In the genomic region with DNA sequence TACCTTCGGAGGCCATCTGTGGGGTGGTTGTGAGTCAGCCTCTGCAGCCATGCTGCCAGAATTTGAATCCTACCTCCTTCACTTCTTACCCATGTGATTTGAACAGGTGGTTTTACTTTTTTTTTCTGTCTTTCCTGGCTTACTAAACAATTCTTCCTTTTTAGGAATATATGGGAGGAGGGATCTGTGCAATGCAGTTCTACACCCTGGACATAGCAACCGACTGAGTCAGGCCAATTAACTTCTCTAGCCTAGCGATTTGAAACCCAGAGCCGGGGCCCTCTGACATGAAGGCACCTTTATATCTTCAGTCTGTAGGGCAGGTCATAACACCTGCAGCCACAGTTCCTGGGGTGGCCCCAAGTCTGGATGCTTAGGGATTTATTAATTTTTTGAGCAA, we compare ENCODE assay signal across 17 cellular contexts.
DNase-seq lines count a peak whose midpoint lies in the region; ATAC-seq and TF ChIP-seq lines count a peak whose summit lies in the region.
"Had no signal": no experiment of that assay in that cellular context is flagged by ENCODE, and none has a peak within 500 bp of the region (broad histone marks: within the 10 kb centered on the region; RNA-seq: fewer than 3 reads in every experiment).

No MANE protein-coding gene starts in this region.

- no peak overlapping the region for H3K4me2 ChIP-seq in neuronal stem cell (ENCODE audit: insufficient read depth, low read length, poor library complexity, severe bottlenecking)
- H3K4me2 ChIP-seq: KMS-11 had no signal

- no peak overlapping the region for H3K4me3 ChIP-seq in RWPE2 (ENCODE audit: severe bottlenecking)
- no peak overlapping the region for H3K4me3 ChIP-seq in kidney epithelial cell (ENCODE audit: low read depth, low read length)
- H3K4me3 ChIP-seq in neuronal stem cell (ENCODE audit: low read length in 2 of 2) = no peak overlapping the region
- H3K4me3 ChIP-seq: SJSA1 had no signal

- no peak overlapping the region for H3K18ac ChIP-seq in neuronal stem cell (ENCODE audit: low read length)

- TF ChIP-seq CTCF in RWPE2 (IDR thresholded peaks at IDR 0.05; ENCODE audit: poor library complexity, severe bottlenecking) (no peak), kidney epithelial cell (IDR thresholded peaks at IDR 0.05; ENCODE audit: insufficient read depth, low read length, poor library complexity, severe bottlenecking) (no peak)

- H2BK12ac ChIP-seq in neuronal stem cell (ENCODE audit: low read length) = no peak overlapping the region

- H3K4me1 ChIP-seq in RWPE2 (ENCODE audit: insufficient read depth, poor library complexity, severe bottlenecking) = no peaks in the 10 kb centered on the region
- H3K4me1 ChIP-seq in neuronal stem cell (ENCODE audit: control insufficient read depth in 2 of 2, insufficient read depth in 1 of 2, low read depth in 1 of 2, low read length in 2 of 2) = peaks cover 4 to 5% of the 10 kb centered on the region in 2 donors

- H3K27ac ChIP-seq in RWPE2 (ENCODE audit: poor library complexity, severe bottlenecking) (no peak overlapping the region), neuronal stem cell (replicated peaks; ENCODE audit: low read length) (no peak overlapping the region)
- H3K27ac ChIP-seq: KMS-11, RWPE1, SJSA1 had no signal

- H3K36me3 ChIP-seq in RWPE2 (ENCODE audit: low read depth) (no peaks in the 10 kb centered on the region), kidney epithelial cell (ENCODE audit: control insufficient read depth, insufficient read depth, low read length) (no peaks in the 10 kb centered on the region), neuronal stem cell (replicated peaks in 1 of 2; ENCODE audit: control insufficient read depth in 2 of 2, insufficient read depth in 2 of 2, low read length in 2 of 2) (no peaks in the 10 kb centered on the region)
- H3K36me3 ChIP-seq: SJSA1 had no signal

- H3K14ac ChIP-seq in neuronal stem cell (ENCODE audit: low read length) = no peak overlapping the region

- H2BK15ac ChIP-seq in neuronal stem cell (ENCODE audit: low read length) = no peak overlapping the region

- H4K91ac ChIP-seq in neuronal stem cell (ENCODE audit: low read depth, low read length, poor library complexity) = no peak overlapping the region

- H3K9ac ChIP-seq in neuronal stem cell (ENCODE audit: low read depth, low read length, poor library complexity) = no peak overlapping the region
- H3K9ac ChIP-seq: KMS-11 had no signal

- no peak overlapping the region for H2AK5ac ChIP-seq in neuronal stem cell (ENCODE audit: low read depth, low read length)

- no peak overlapping the region for H4K8ac ChIP-seq in neuronal stem cell (ENCODE audit: low read depth, low read length)

- ATAC-seq in RWPE2 (ENCODE audit: low read depth) (peak; percentile 54; the same call in 2 of the 3 replicates), HG03521 (IDR thresholded peaks at IDR 0.05; ENCODE audit: unreplicated experiment) (no peak)

- H3K79me1 ChIP-seq in neuronal stem cell (ENCODE audit: low read depth, low read length) = peaks cover 2% of the 10 kb centered on the region

- no peaks in the 10 kb centered on the region for H3K27me3 ChIP-seq in RWPE2 (ENCODE audit: insufficient read depth, poor library complexity, severe bottlenecking)
- H3K27me3 ChIP-seq in kidney epithelial cell (ENCODE audit: control insufficient read depth, insufficient read depth, low read length) = no peaks in the 10 kb centered on the region
- H3K27me3 ChIP-seq in neuronal stem cell (ENCODE audit: control insufficient read depth in 3 of 3, insufficient read depth in 3 of 3, low read depth in 1 of 3, low read length in 3 of 3) = no peaks in the 10 kb centered on the region
- H3K27me3 ChIP-seq: SJSA1 had no signal

- no peak overlapping the region for H2AFZ ChIP-seq in neuronal stem cell (ENCODE audit: low read length)

- H3K9me3 ChIP-seq in RWPE2 (ENCODE audit: severe bottlenecking) (no peaks in the 10 kb centered on the region), neuronal stem cell (replicated peaks in 1 of 2; ENCODE audit: control insufficient read depth in 2 of 2, insufficient read depth in 1 of 2, low read depth in 1 of 2, low read length in 2 of 2) (no peaks in the 10 kb centered on the region)
- H3K9me3 ChIP-seq: SJSA1 had no signal

- no peak overlapping the region for H2BK120ac ChIP-seq in neuronal stem cell (ENCODE audit: low read depth, low read length)

- no peak overlapping the region for H2BK5ac ChIP-seq in neuronal stem cell (ENCODE audit: low read length)

- WGBS in neuronal stem cell (ENCODE audit: extremely low coverage in 2 of 2, insufficient read length in 2 of 2, insufficient replicate concordance in 1 of 2), 2 donors = no CpG with 5 or more reads among the region's 4 CpGs

- no peak overlapping the region for H3K23ac ChIP-seq in neuronal stem cell (ENCODE audit: low read depth, low read length, poor library complexity)

- peak; percentile 29 for DNase-seq in A172 (ENCODE audit: low spot score)
- DNase-seq in HK-2 (ENCODE audit: unreplicated experiment) = peak; percentile 31
- no peak for DNase-seq in RWPE2 (ENCODE audit: low spot score)
- peak; percentile 41 for DNase-seq in kidney epithelial cell (ENCODE audit: low read depth)
- DNase-seq in stimulated activated CD4-positive, alpha-beta T cell treated with anti-CD3 and anti-CD28 coated beads, Interleukin-2, amount 100 ng/mL, for 24 hours = no peak
- DNase-seq in AG20443 (ENCODE audit: low spot score) = no peak
- no peak for DNase-seq in neuronal stem cell (ENCODE audit: low spot score)
- DNase-seq: AML-193, COR-L47, HCEC 1CT, NCI-H1105 treated with DMSO at 0.1 percent for 48 hours, NCI-H1930, NCI-H774 had no signal

- H3K4ac ChIP-seq in neuronal stem cell (ENCODE audit: low read length) = no peak overlapping the region

Comparison
In these comparisons a context has a peak if more than half of its experiments do, and no peak if none do; other contexts are left out.
1. DNase-seq: peak in A172 (single experiment), HK-2 (single experiment) and kidney epithelial cell (single experiment); none in RWPE2 (single experiment), stimulated activated CD4-positive, alpha-beta T cell treated with anti-CD3 and anti-CD28 coated beads, Interleukin-2, amount 100 ng/mL, for 24 hours (0 of 2), AG20443 (single experiment) and neuronal stem cell (single experiment).